Comparison of ENCODE assay signal across 10 cellular contexts in genomic region chr10:111077715-111078504, GRCh38. TPM values are rescaled to one million over a fixed set of nuclear protein-coding genes. Genes with fewer than 3 reads are reported as not detected.
DNase-seq lines count a peak whose midpoint lies in the region; FAIRE-seq and TF ChIP-seq lines count a peak whose summit lies in the region.
"Had no signal": no experiment of that assay in that cellular context is flagged by ENCODE, and none has a peak within 500 bp of the region (broad histone marks: within the 10 kb centered on the region; RNA-seq: fewer than 3 reads in every experiment).

No MANE protein-coding gene starts in this region.

- no peaks in the 10 kb centered on the region for H3K36me3 ChIP-seq in H7 (replicated peaks; ENCODE audit: control insufficient read depth, insufficient read depth, low read length)
- no peaks in the 10 kb centered on the region for H3K36me3 ChIP-seq in kidney (ENCODE audit: control insufficient read depth in 1 of 2, insufficient read depth in 2 of 2, low read length in 2 of 2)
- no peaks in the 10 kb centered on the region for H3K36me3 ChIP-seq in suprapubic skin

- TF ChIP-seq POLR2A in suprapubic skin (IDR thresholded peaks at IDR 0.05) (no peak), GM12891 (IDR thresholded peaks at IDR 0.05; ENCODE audit: low read depth, low read length) (no peak)

- WGBS in suprapubic skin = 27% methylated on average over 46 of the region's 82 CpGs

- H3K9ac ChIP-seq in kidney (ENCODE audit: low read length in 2 of 2) = no peak overlapping the region

- no peak for TF ChIP-seq CTCF in astrocyte of the cerebellum (IDR thresholded peaks at IDR 0.05; ENCODE audit: low read depth, low read length, missing control alignments)
- no peak for TF ChIP-seq CTCF in kidney (IDR thresholded peaks at IDR 0.05; ENCODE audit: borderline replicate concordance, extremely low read depth, insufficient read depth)
- no peak for TF ChIP-seq CTCF in suprapubic skin (IDR thresholded peaks at IDR 0.05)

- H3K27ac ChIP-seq in kidney (ENCODE audit: low read depth in 2 of 2, low read length in 2 of 2) (no peak overlapping the region), suprapubic skin (no peak overlapping the region)

- TF ChIP-seq EP300 in suprapubic skin (IDR thresholded peaks at IDR 0.05) = no peak

- in situ Hi-C loops in astrocyte of the cerebellum (cut with HindIII; ENCODE audit: low sequenced_read_pairs) = no loop called here

- H3K27me3 ChIP-seq in H7 (ENCODE audit: control insufficient read depth, insufficient read depth, low read length) = peaks cover 31% of the 10 kb centered on the region
- H3K27me3 ChIP-seq in suprapubic skin = peaks cover 64% of the 10 kb centered on the region

- intact Hi-C loops in kidney (cut with DNase I) = no loop called here

- FAIRE-seq in kidney (lab: Jason Lieb, UNC) (no peak), GM12891 (lab: Jason Lieb, UNC) (no peak)
- FAIRE-seq: GM12878 had no signal

- peaks cover 0 to 10% of the 10 kb centered on the region in 2 donors for H3K4me1 ChIP-seq in kidney (ENCODE audit: control insufficient read depth in 1 of 2, insufficient read depth in 1 of 2, low read depth in 1 of 2, low read length in 2 of 2)
- H3K4me1 ChIP-seq in suprapubic skin = peaks cover 32% of the 10 kb centered on the region

- H3K9me3 ChIP-seq in kidney (ENCODE audit: control insufficient read depth in 1 of 2, low read length in 2 of 2) (no peaks in the 10 kb centered on the region), suprapubic skin (no peaks in the 10 kb centered on the region)

- peak overlapping the region; percentile 61 for H3K4me3 ChIP-seq in H7 (ENCODE audit: insufficient read depth, low read depth, low read length)
- peak overlapping the region; percentile 33 for H3K4me3 ChIP-seq in astrocyte of the cerebellum (ENCODE audit: low read depth, low read length)
- peak overlapping the region; percentile 38 to 61 for H3K4me3 ChIP-seq in kidney (ENCODE audit: low read length in 2 of 2)
- peak overlapping the region; percentile 56 for H3K4me3 ChIP-seq in suprapubic skin

- DNase-seq in 8988T = peak; percentile 79
- peak; percentile 78 for DNase-seq in H7
- no peak for DNase-seq in astrocyte of the cerebellum (ENCODE audit: low read depth)
- peak; percentile 83 for DNase-seq in kidney
- DNase-seq in suprapubic skin (ENCODE audit: low spot score in 2 of 2) = no peak
- DNase-seq in DMS114 treated with DMSO at 0.1 percent for 48 hours (lab: John Stamatoyannopoulos, UW; ENCODE audit: unreplicated experiment) = no peak
- DNase-seq in NK-92 treated with Interleukin-12 subunit alpha and Interleukin-12 subunit beta, amount 100 ng/mL, for 24 hours (lab: John Stamatoyannopoulos, UW) = no peak
- no peak for DNase-seq in GM12891 (ENCODE audit: insufficient read length, low spot score)

TF ChIP-seq in GM12891, 5 proteins besides CTCF, POLR2A, EP300 and RAD21:
- TF ChIP-seq POLR2AphosphoS5 (IDR thresholded peaks at IDR 0.05; ENCODE audit: low read depth, low read length) (no peak), TAF1 (IDR thresholded peaks at IDR 0.05; ENCODE audit: low read depth, low read length) (no peak), PAX5 (IDR thresholded peaks at IDR 0.05; ENCODE audit: insufficient read depth, low read length, severe bottlenecking) (no peak), SPI1 (IDR thresholded peaks at IDR 0.05; ENCODE audit: low read depth, low read length) (no peak), POU2F2 (IDR thresholded peaks at IDR 0.05; ENCODE audit: low read depth, low read length) (no peak)

RNA-seq across cellular contexts. Expression of gene ADRA2A, which starts 1.1 kb away (rescaled TPM):
- 1.9 and 4.3 TPM in 2 replicates for total RNA-seq in H7 (2014; rRNA removed; shearing (Covaris generic))
- total RNA-seq in kidney (7.8 TPM), suprapubic skin (1 to 10 TPM; 2.3 to 5.6 (median 4.5) TPM)
- 1.2 TPM for polyA plus RNA-seq in kidney (ENCODE audit: insufficient read depth, low read depth, low replicate concordance)
- not detected for polyA plus RNA-seq in GM12891 (2012; ENCODE audit: low read depth, missing spikeins)
- total RNA-seq: activated CD8-positive, alpha-beta memory T cell treated with anti-CD3 and anti-CD28 coated beads for 36 hours had no signal
- polyA plus RNA-seq: GM12878 had no signal

Comparison
In these comparisons a context has a peak if more than half of its experiments do, and no peak if none do; other contexts are left out.
1. DNase-seq: peak in 8988T (single experiment), H7 (single experiment) and kidney (single experiment); none in astrocyte of the cerebellum (single experiment), suprapubic skin (0 of 2), DMS114 treated with DMSO at 0.1 percent for 48 hours (single experiment), NK-92 treated with Interleukin-12 subunit alpha and Interleukin-12 subunit beta, amount 100 ng/mL, for 24 hours (single experiment) and GM12891 (single experiment).
2. Peak in every context shown above with its lines, with median percentiles within 50 percentile points of each other: H3K4me3 ChIP-seq.